Comparison of ENCODE assay signal across 10 cellular contexts in genomic region chr7:874036-874749, GRCh38. TPM values are rescaled to one million over a fixed set of nuclear protein-coding genes. Genes with fewer than 3 reads are reported as not detected.
DNase-seq lines count a peak whose midpoint lies in the region; ATAC-seq and TF ChIP-seq lines count a peak whose summit lies in the region.
"Had no signal": no experiment of that assay in that cellular context is flagged by ENCODE, and none has a peak within 500 bp of the region (broad histone marks: within the 10 kb centered on the region; RNA-seq: fewer than 3 reads in every experiment).

No MANE protein-coding gene starts in this region.

- peak overlapping the region; percentile 55 for H3K4me2 ChIP-seq in hepatocyte

- TF ChIP-seq CTCF in hepatocyte (IDR thresholded peaks at IDR 0.05; ENCODE audit: poor library complexity) = no peak
- no peak for TF ChIP-seq CTCF in mucosa of descending colon (IDR thresholded peaks at IDR 0.05)

- no peaks in the 10 kb centered on the region for H3K27me3 Mint-ChIP-seq in T-helper 1 cell treated with Interleukin-12 subunit alpha and Interleukin-12 subunit beta and Interleukin-4 antibody, amounts not matched to agents 30 μg/mL and 1 μg/mL, for 36 hours (ENCODE audit: low read depth)
- no peaks in the 10 kb centered on the region for H3K27me3 Mint-ChIP-seq in activated T-helper 2 cell treated with anti-CD3 and anti-CD28 coated beads, Interferon-gamma antibody, Interleukin-2, Interleukin-4, amounts not matched to agents 10 μg/mL and 5 μg/mL and 100 μg/mL, durations not matched to agents 14 hours and 24 hours and 36 hours (ENCODE audit: low read depth)
- H3K27me3 Mint-ChIP-seq: effector memory CD8-positive, alpha-beta T cell had no signal

- peaks cover 10% of the 10 kb centered on the region for H3K36me3 Mint-ChIP-seq in T-helper 1 cell treated with Interleukin-12 subunit alpha and Interleukin-12 subunit beta and Interleukin-4 antibody, amounts not matched to agents 30 μg/mL and 1 μg/mL, for 36 hours (ENCODE audit: low read depth)
- H3K36me3 Mint-ChIP-seq in activated T-helper 2 cell treated with anti-CD3 and anti-CD28 coated beads, Interferon-gamma antibody, Interleukin-2, Interleukin-4, amounts not matched to agents 10 μg/mL and 5 μg/mL and 100 μg/mL, durations not matched to agents 14 hours and 24 hours and 36 hours (ENCODE audit: low read depth) = peaks cover 35% of the 10 kb centered on the region

- no peaks in the 10 kb centered on the region for H3K9me3 Mint-ChIP-seq in T-helper 1 cell treated with Interleukin-12 subunit alpha and Interleukin-12 subunit beta and Interleukin-4 antibody, amounts not matched to agents 30 μg/mL and 1 μg/mL, for 36 hours
- no peaks in the 10 kb centered on the region for H3K9me3 Mint-ChIP-seq in activated T-helper 2 cell treated with anti-CD3 and anti-CD28 coated beads, Interferon-gamma antibody, Interleukin-2, Interleukin-4, amounts not matched to agents 10 μg/mL and 5 μg/mL and 100 μg/mL, durations not matched to agents 14 hours and 24 hours and 36 hours
- H3K9me3 Mint-ChIP-seq: effector memory CD8-positive, alpha-beta T cell had no signal

- H3K27ac ChIP-seq in hepatocyte = peak overlapping the region; percentile 98
- peak overlapping the region; percentile 62 for H3K27ac ChIP-seq in substantia nigra (ENCODE audit: low read depth, low read length, poor library complexity, severe bottlenecking)
- no peak overlapping the region for H3K27ac ChIP-seq in effector memory CD4-positive, alpha-beta T cell (ENCODE audit: insufficient read depth, low read length, poor library complexity, severe bottlenecking)

- peaks cover 18% of the 10 kb centered on the region for H3K4me1 Mint-ChIP-seq in T-helper 1 cell treated with Interleukin-12 subunit alpha and Interleukin-12 subunit beta and Interleukin-4 antibody, amounts not matched to agents 30 μg/mL and 1 μg/mL, for 36 hours (ENCODE audit: low read depth)
- peaks cover 17% of the 10 kb centered on the region for H3K4me1 Mint-ChIP-seq in activated T-helper 2 cell treated with anti-CD3 and anti-CD28 coated beads, Interferon-gamma antibody, Interleukin-2, Interleukin-4, amounts not matched to agents 10 μg/mL and 5 μg/mL and 100 μg/mL, durations not matched to agents 14 hours and 24 hours and 36 hours (ENCODE audit: low read depth)

- no peak overlapping the region for H3K4me3 Mint-ChIP-seq in T-helper 1 cell treated with Interleukin-12 subunit alpha and Interleukin-12 subunit beta and Interleukin-4 antibody, amounts not matched to agents 30 μg/mL and 1 μg/mL, for 36 hours
- H3K4me3 Mint-ChIP-seq in activated T-helper 2 cell treated with anti-CD3 and anti-CD28 coated beads, Interferon-gamma antibody, Interleukin-2, Interleukin-4, amounts not matched to agents 10 μg/mL and 5 μg/mL and 100 μg/mL, durations not matched to agents 14 hours and 24 hours and 36 hours (ENCODE audit: low read depth) = no peak overlapping the region
- H3K4me3 Mint-ChIP-seq: effector memory CD8-positive, alpha-beta T cell had no signal

- DNase-seq in T-helper 1 cell = no peak
- no peak for DNase-seq in activated T-helper 2 cell treated with anti-CD3 and anti-CD28 coated beads, Interferon-gamma antibody, Interleukin-2, Interleukin-4, amounts not matched to agents 10 μg/mL and 5 μg/mL and 100 μg/mL, durations not matched to agents 14 hours and 24 hours and 36 hours (ENCODE audit: low spot score)
- peak; percentile 66 for DNase-seq in hepatocyte (ENCODE audit: low spot score)
- DNase-seq in substantia nigra (lab: John Stamatoyannopoulos, UW) = no peak
- DNase-seq in effector memory CD4-positive, alpha-beta T cell = no peak
- DNase-seq in mucosa of descending colon = no peak

- H3K4me3 ChIP-seq in hepatocyte = no peak overlapping the region
- H3K4me3 ChIP-seq in effector memory CD4-positive, alpha-beta T cell (ENCODE audit: insufficient read depth, low read depth, low read length, poor library complexity, severe bottlenecking) = no peak overlapping the region
- no peak overlapping the region for H3K4me3 ChIP-seq in mucosa of descending colon
- H3K4me3 ChIP-seq: GM12878 had no signal

- no peaks in the 10 kb centered on the region for H3K36me3 ChIP-seq in hepatocyte (replicated peaks; ENCODE audit: insufficient read depth, low read depth)
- peaks cover 16% of the 10 kb centered on the region for H3K36me3 ChIP-seq in effector memory CD4-positive, alpha-beta T cell (ENCODE audit: control insufficient read depth, insufficient read depth, low read length)
- H3K36me3 ChIP-seq in mucosa of descending colon (ENCODE audit: low read depth) = peaks cover 4% of the 10 kb centered on the region

- H3K9me2 ChIP-seq in hepatocyte (replicated peaks; ENCODE audit: insufficient read depth) = no peaks in the 10 kb centered on the region

- peak overlapping the region; percentile 45 for H3K27ac Mint-ChIP-seq in T-helper 1 cell treated with Interleukin-12 subunit alpha and Interleukin-12 subunit beta and Interleukin-4 antibody, amounts not matched to agents 30 μg/mL and 1 μg/mL, for 36 hours
- H3K27ac Mint-ChIP-seq in activated T-helper 2 cell treated with anti-CD3 and anti-CD28 coated beads, Interferon-gamma antibody, Interleukin-2, Interleukin-4, amounts not matched to agents 10 μg/mL and 5 μg/mL and 100 μg/mL, durations not matched to agents 14 hours and 24 hours and 36 hours = peak overlapping the region; percentile 63
- H3K27ac Mint-ChIP-seq: effector memory CD8-positive, alpha-beta T cell had no signal

- H3K27me3 ChIP-seq in hepatocyte = no peaks in the 10 kb centered on the region
- H3K27me3 ChIP-seq in effector memory CD4-positive, alpha-beta T cell (replicated peaks; ENCODE audit: control insufficient read depth, insufficient read depth, low read length, poor library complexity, severe bottlenecking) = no peaks in the 10 kb centered on the region

- intact Hi-C loops in activated T-helper 2 cell treated with anti-CD3 and anti-CD28 coated beads, Interferon-gamma antibody, Interleukin-2, Interleukin-4, amounts not matched to agents 10 μg/mL and 5 μg/mL and 100 μg/mL, durations not matched to agents 14 hours and 24 hours and 36 hours (cut with micrococcal nuclease) = loop anchor here (5.0 kb wide), 1 partner anchor 42 kb away; the partner anchor contains the start of gene SUN1
- intact Hi-C loops in mucosa of descending colon (cut with DNase I, micrococcal nuclease) = loop anchor here in 1 of 2 donors (5.0 kb wide), 1 partner anchor 87 kb away; no protein-coding TSS in a partner anchor

- H3K79me2 ChIP-seq in hepatocyte = peaks cover 17% of the 10 kb centered on the region

- H3K4me1 ChIP-seq in hepatocyte (ENCODE audit: insufficient read depth) = peaks cover 24% of the 10 kb centered on the region
- peaks cover 17% of the 10 kb centered on the region for H3K4me1 ChIP-seq in effector memory CD4-positive, alpha-beta T cell (ENCODE audit: control insufficient read depth, insufficient read depth, low read length, poor library complexity, severe bottlenecking)
- peaks cover 14% of the 10 kb centered on the region for H3K4me1 ChIP-seq in mucosa of descending colon (ENCODE audit: low read depth)

- WGBS in hepatocyte (ENCODE audit: low lambda C conversion rate, missing lambda C conversion rate) = 57% methylated on average over 9 of the region's 9 CpGs

- ATAC-seq in GM19397 (IDR thresholded peaks at IDR 0.05; ENCODE audit: unreplicated experiment) (no peak), mucosa of descending colon (no peak)

- peaks cover 13% of the 10 kb centered on the region for H4K20me1 ChIP-seq in hepatocyte (ENCODE audit: insufficient read depth, poor library complexity, severe bottlenecking)

- H2AFZ ChIP-seq in hepatocyte = no peak overlapping the region

- no peaks in the 10 kb centered on the region for H3K9me3 ChIP-seq in hepatocyte (ENCODE audit: low read depth)
- no peaks in the 10 kb centered on the region for H3K9me3 ChIP-seq in effector memory CD4-positive, alpha-beta T cell (ENCODE audit: control insufficient read depth, low read length)
- no peaks in the 10 kb centered on the region for H3K9me3 ChIP-seq in mucosa of descending colon

RNA-seq across cellular contexts. Expression of gene GET4, which starts 2.2 kb away (rescaled TPM):
- 32.2 and 35.9 TPM in 2 replicates for total RNA-seq in activated T-helper 2 cell treated with anti-CD3 and anti-CD28 coated beads, Interferon-gamma antibody, Interleukin-2, Interleukin-4, amounts not matched to agents 10 μg/mL and 5 μg/mL and 100 μg/mL, durations not matched to agents 14 hours and 24 hours and 36 hours
- 46.3 and 48.3 TPM in 2 replicates for total RNA-seq in hepatocyte
- 102 and 126 TPM in 2 replicates for polyA plus RNA-seq in hepatocyte
- 10 to 100 TPM; 36.9 to 48.8 (median 48.2) TPM for total RNA-seq in mucosa of descending colon

RNA-seq across cellular contexts. Expression of gene SUN1, which starts 41.9 kb away (rescaled TPM):
- 87.7 TPM in 2 replicates for total RNA-seq in activated T-helper 2 cell treated with anti-CD3 and anti-CD28 coated beads, Interferon-gamma antibody, Interleukin-2, Interleukin-4, amounts not matched to agents 10 μg/mL and 5 μg/mL and 100 μg/mL, durations not matched to agents 14 hours and 24 hours and 36 hours
- total RNA-seq in hepatocyte (101 and 109 TPM in 2 replicates), mucosa of descending colon (100 to 1,000 TPM; 151 to 179 (median 164) TPM)
- polyA plus RNA-seq in hepatocyte = 72.3 and 75.0 TPM in 2 replicates
